ENCODE assay signal across 9 cellular contexts in the genomic region with DNA sequence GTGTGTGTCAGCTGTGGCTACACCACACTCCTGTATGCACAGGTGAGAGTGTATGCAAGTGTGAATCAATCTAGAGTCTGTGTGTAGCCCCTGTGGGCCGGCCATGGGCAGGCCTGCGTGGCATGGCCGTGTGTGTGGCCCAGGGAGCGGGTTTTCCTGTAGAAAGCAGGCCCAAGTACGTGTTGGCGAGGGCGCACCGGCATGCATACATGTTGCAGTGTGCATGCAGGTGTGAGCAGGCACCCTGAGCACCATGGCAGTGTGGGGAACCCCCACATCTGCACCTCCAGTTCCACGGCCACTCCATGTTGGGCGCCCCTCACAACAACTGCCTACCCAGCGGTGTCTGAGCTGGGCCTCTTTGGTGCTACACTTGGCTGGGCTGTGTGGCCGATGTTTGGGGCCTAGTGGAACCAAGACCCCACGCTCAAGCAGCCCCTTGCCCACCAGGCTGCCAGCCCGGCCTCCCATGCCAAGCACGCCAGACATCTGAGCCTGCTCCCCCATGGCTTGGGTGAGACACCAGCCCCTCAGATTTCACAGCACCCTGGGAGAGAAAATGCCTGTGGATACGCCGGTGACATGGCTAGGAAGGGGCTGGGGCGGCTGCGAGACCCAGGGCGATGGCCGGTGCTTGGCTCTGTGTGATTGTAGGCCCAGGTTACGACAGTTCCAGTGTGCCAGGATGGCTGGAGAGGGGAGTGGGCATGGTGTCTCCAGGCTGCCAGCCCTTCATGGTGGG. TPM values are rescaled to one million over a fixed set of nuclear protein-coding genes. Genes with fewer than 3 reads are reported as not detected.
DNase-seq lines count a peak whose midpoint lies in the region; ATAC-seq, FAIRE-seq and TF ChIP-seq lines count a peak whose summit lies in the region.
"Had no signal": no experiment of that assay in that cellular context is flagged by ENCODE, and none has a peak within 500 bp of the region (broad histone marks: within the 10 kb centered on the region; RNA-seq: fewer than 3 reads in every experiment).

No MANE protein-coding gene starts in this region.

- TF ChIP-seq CTCF in dorsolateral prefrontal cortex (IDR thresholded peaks at IDR 0.05 in 54 of 56, conservative IDR thresholded peaks at IDR 0.05 in 2 of 56; ENCODE audit: low read depth in 1 of 56, partially characterized antibody in 56 of 56): no peak
- TF ChIP-seq CTCF in neural progenitor cell (IDR thresholded peaks at IDR 0.05): no peak

- DNase-seq in HTR-8/SVneo (ENCODE audit: insufficient read length, low spot score): no peak
- DNase-seq in dorsolateral prefrontal cortex: no peak
- no peak for DNase-seq in neural progenitor cell (ENCODE audit: low spot score)
- no peak for DNase-seq in HK-2 (ENCODE audit: unreplicated experiment)
- no peak for DNase-seq in stimulated activated CD4-positive, alpha-beta T cell treated with anti-CD3 and anti-CD28 coated beads, Interleukin-1b, Interleukin-23, amount 100 ng/mL, for 48 hours
- DNase-seq in AG08395 (ENCODE audit: low spot score): no peak
- DNase-seq: NCI-H774 had no signal

- H3K4me3 ChIP-seq in ACC112 (ENCODE audit: low read depth, low read length): peak overlapping the region; percentile 95
- peak overlapping the region in 54 of 59 donors; percentile 7 to 84 (median 75) for H3K4me3 ChIP-seq in dorsolateral prefrontal cortex
- H3K4me3 ChIP-seq in neural progenitor cell: no peak overlapping the region

- no peak overlapping the region for H2AFZ ChIP-seq in ACC112 (ENCODE audit: low read length, unreplicated experiment)
- H2AFZ ChIP-seq in neural progenitor cell (replicated peaks): no peak overlapping the region

- no peak overlapping the region for H3K27ac ChIP-seq in ACC112 (ENCODE audit: low read depth, low read length)
- peak overlapping the region; percentile 44 to 100 (median 93) for H3K27ac ChIP-seq in dorsolateral prefrontal cortex
- H3K27ac ChIP-seq in neural progenitor cell: no peak overlapping the region

- H3K4me3 Mint-ChIP-seq in neural progenitor cell: peak overlapping the region; percentile 78

- H3K36me3 ChIP-seq in ACC112 (ENCODE audit: insufficient read depth, low read length) (no peaks in the 10 kb centered on the region), neural progenitor cell (no peaks in the 10 kb centered on the region)

- peaks cover 66% of the 10 kb centered on the region for H3K27me3 Mint-ChIP-seq in neural progenitor cell (ENCODE audit: insufficient read depth, low read depth)

- H3K4me1 ChIP-seq in ACC112 (ENCODE audit: control insufficient read depth, insufficient read depth, low read length, unreplicated experiment): peaks cover 12% of the 10 kb centered on the region
- H3K4me1 ChIP-seq in neural progenitor cell: no peaks in the 10 kb centered on the region

- H3K36me3 Mint-ChIP-seq in neural progenitor cell: no peaks in the 10 kb centered on the region

- H3K27me3 ChIP-seq in ACC112 (ENCODE audit: insufficient read depth, low read length) (no peaks in the 10 kb centered on the region), dorsolateral prefrontal cortex (no peaks in the 10 kb centered on the region), neural progenitor cell (peaks cover 98% of the 10 kb centered on the region)

- H3F3A ChIP-seq in neural progenitor cell (ENCODE audit: low read depth): peaks cover 6% of the 10 kb centered on the region

- intact Hi-C loops in dorsolateral prefrontal cortex (cut with DNase I): loop anchor here in 1 of 2 donors (5.0 kb wide), 1 partner anchor 35 kb away; no protein-coding TSS in a partner anchor

- peak; percentile 44 for FAIRE-seq in HTR-8/SVneo (lab: Jason Lieb, UNC)

- no peaks in the 10 kb centered on the region for H3K9me3 ChIP-seq in neural progenitor cell (ENCODE audit: low read depth)

- H3K79me2 ChIP-seq in ACC112 (ENCODE audit: control insufficient read depth, insufficient read depth, low read length, unreplicated experiment) (peaks cover 62% of the 10 kb centered on the region), neural progenitor cell (ENCODE audit: low read depth) (no peaks in the 10 kb centered on the region)

- H3K9ac ChIP-seq in neural progenitor cell: no peak overlapping the region

- no peak overlapping the region for H3K27ac Mint-ChIP-seq in neural progenitor cell

- no peak overlapping the region for H3K4me2 ChIP-seq in neural progenitor cell

- H3K9me3 Mint-ChIP-seq in neural progenitor cell: peaks cover 10% of the 10 kb centered on the region

- no peak for ATAC-seq in HG02610 (IDR thresholded peaks at IDR 0.05; ENCODE audit: unreplicated experiment)

- H4K20me1 ChIP-seq in neural progenitor cell (ENCODE audit: low read depth): peaks cover 36% of the 10 kb centered on the region

- peaks cover 7% of the 10 kb centered on the region for H3K4me1 Mint-ChIP-seq in neural progenitor cell

RNA-seq across cellular contexts. Expression of a gene that starts 2.1 kb away (rescaled TPM):
- total RNA-seq in dorsolateral prefrontal cortex (100 to 1,000 TPM; 219 to 402 (median 309) TPM), neural progenitor cell (ENCODE audit: low replicate concordance) (0.06 TPM in 2 replicates)

RNA-seq across cellular contexts. Expression of a gene that starts 28.0 kb away (rescaled TPM):
- total RNA-seq in dorsolateral prefrontal cortex: 1 to 10 TPM in 1 of 120 experiments, under 1 TPM in 49, not detected in 70; 0.14 to 1.1 (median 0.35) TPM
- 0.06 and 0.07 TPM in 2 replicates for total RNA-seq in neural progenitor cell (ENCODE audit: low replicate concordance)

RNA-seq across cellular contexts. Expression of a gene that starts 40.4 kb away (rescaled TPM):
- total RNA-seq in dorsolateral prefrontal cortex (10 to 100 TPM; 11.9 to 33.8 (median 19.3) TPM), neural progenitor cell (ENCODE audit: low replicate concordance) (17.1 and 42.2 TPM in 2 replicates)

RNA-seq across cellular contexts. Expression of a gene that starts 51.7 kb away (rescaled TPM):
- total RNA-seq in dorsolateral prefrontal cortex (100 to 1,000 TPM in 46 of 120 experiments, 10 to 100 TPM in 74; 61.4 to 130 (median 95.7) TPM), neural progenitor cell (ENCODE audit: low replicate concordance) (37.7 and 54.9 TPM in 2 replicates)

RNA-seq across cellular contexts. Expression of a gene that starts 59.0 kb away (rescaled TPM):
- 100 to 1,000 TPM; 148 to 544 (median 264) TPM for total RNA-seq in dorsolateral prefrontal cortex
- 437 and 569 TPM in 2 replicates for total RNA-seq in neural progenitor cell (ENCODE audit: low replicate concordance)

Comparison
In these comparisons a context has a peak if more than half of its experiments do, and no peak if none do; other contexts are left out.
1. H3K27ac ChIP-seq: peak in dorsolateral prefrontal cortex (59 of 59); none in ACC112 (single experiment) and neural progenitor cell (single experiment).
2. RNA of a gene that starts 2.1 kb away (total RNA-seq): 219 to 402 TPM in dorsolateral prefrontal cortex; 0.06 TPM in neural progenitor cell; every median in the first group is over 100 times any median in the second.